In genomic region chrX:7925867-7926472, GRCh38 we compare ENCODE assay signal across 8 cellular contexts. TPM values are rescaled to one million over a fixed set of nuclear protein-coding genes. Genes with fewer than 3 reads are reported as not detected.
DNase-seq lines count a peak whose midpoint lies in the region; ATAC-seq, FAIRE-seq and TF ChIP-seq lines count a peak whose summit lies in the region.

No MANE protein-coding gene starts in this region.

- H3K4me1 ChIP-seq in parathyroid adenoma = no peaks in the 10 kb centered on the region
- H3K4me1 ChIP-seq in upper lobe of right lung = no peaks in the 10 kb centered on the region

- H3K9ac ChIP-seq in parathyroid adenoma = no peak overlapping the region

- DNase-seq in AML-193 (lab: John Stamatoyannopoulos, UW) (peak; percentile 29 to 60), HTR-8/SVneo (ENCODE audit: insufficient read length, low spot score) (peak; percentile 14), OCI-M1 (lab: John Stamatoyannopoulos, UW) (peak; percentile 79), fibroblast of the conjunctiva (ENCODE audit: low read depth) (peak; percentile 72), upper lobe of right lung (peak; percentile 47)
- DNase-seq in activated T-helper 1 cell treated with anti-CD3 and anti-CD28 coated beads, Interleukin-2, amount 50 U/mL, for 16 hours (ENCODE audit: low read depth in 1 of 2, low spot score in 1 of 2) = peak; percentile 5 to 49

- no peaks in the 10 kb centered on the region for H3K9me3 ChIP-seq in parathyroid adenoma (ENCODE audit: control insufficient read depth, low read length)
- no peaks in the 10 kb centered on the region for H3K9me3 ChIP-seq in upper lobe of right lung

- H3K27ac ChIP-seq in parathyroid adenoma (no peak overlapping the region), upper lobe of right lung (no peak overlapping the region)

- intact Hi-C loops in upper lobe of right lung (cut with DNase I) = no loop called here

- no peaks in the 10 kb centered on the region for H3K79me2 ChIP-seq in parathyroid adenoma

- ATAC-seq in GM18907 (IDR thresholded peaks at IDR 0.05; ENCODE audit: unreplicated experiment) (peak; percentile 41), upper lobe of right lung (peak; percentile 61)

- H3K36me3 ChIP-seq in parathyroid adenoma (ENCODE audit: control insufficient read depth, insufficient read depth, low read length) = no peaks in the 10 kb centered on the region
- H3K36me3 ChIP-seq in upper lobe of right lung = no peaks in the 10 kb centered on the region

- peak overlapping the region; percentile 15 for H2AFZ ChIP-seq in parathyroid adenoma

- FAIRE-seq in HTR-8/SVneo (lab: Jason Lieb, UNC) = no peak

- no peaks in the 10 kb centered on the region for H3K27me3 ChIP-seq in parathyroid adenoma (ENCODE audit: control insufficient read depth, insufficient read depth, low read length)
- H3K27me3 ChIP-seq in upper lobe of right lung = no peaks in the 10 kb centered on the region

- H3K4me3 ChIP-seq in parathyroid adenoma (ENCODE audit: low read depth, low read length) (no peak overlapping the region), upper lobe of right lung (no peak overlapping the region)

- H3K4me2 ChIP-seq in parathyroid adenoma (ENCODE audit: low read length) = no peak overlapping the region

- TF ChIP-seq CTCF in parathyroid adenoma (IDR thresholded peaks at IDR 0.05) (peak; percentile 56), upper lobe of right lung (IDR thresholded peaks at IDR 0.05) (peak; percentile 58)

RNA-seq across cellular contexts. Expression of gene PNPLA4, which starts 1.2 kb away (rescaled TPM):
- total RNA-seq in upper lobe of right lung = 9.7 TPM

Comparison
In these comparisons a context has a peak if more than half of its experiments do, and no peak if none do; other contexts are left out.
1. DNase-seq: peak in every context shown above with its lines; median percentile 79 in OCI-M1; 72 in fibroblast of the conjunctiva; 47 in upper lobe of right lung; 44 in AML-193; 27 in activated T-helper 1 cell treated with anti-CD3 and anti-CD28 coated beads, Interleukin-2, amount 50 U/mL, for 16 hours; 14 in HTR-8/SVneo.